8 cellular contexts compared by ENCODE assay signal in the genomic region with DNA sequence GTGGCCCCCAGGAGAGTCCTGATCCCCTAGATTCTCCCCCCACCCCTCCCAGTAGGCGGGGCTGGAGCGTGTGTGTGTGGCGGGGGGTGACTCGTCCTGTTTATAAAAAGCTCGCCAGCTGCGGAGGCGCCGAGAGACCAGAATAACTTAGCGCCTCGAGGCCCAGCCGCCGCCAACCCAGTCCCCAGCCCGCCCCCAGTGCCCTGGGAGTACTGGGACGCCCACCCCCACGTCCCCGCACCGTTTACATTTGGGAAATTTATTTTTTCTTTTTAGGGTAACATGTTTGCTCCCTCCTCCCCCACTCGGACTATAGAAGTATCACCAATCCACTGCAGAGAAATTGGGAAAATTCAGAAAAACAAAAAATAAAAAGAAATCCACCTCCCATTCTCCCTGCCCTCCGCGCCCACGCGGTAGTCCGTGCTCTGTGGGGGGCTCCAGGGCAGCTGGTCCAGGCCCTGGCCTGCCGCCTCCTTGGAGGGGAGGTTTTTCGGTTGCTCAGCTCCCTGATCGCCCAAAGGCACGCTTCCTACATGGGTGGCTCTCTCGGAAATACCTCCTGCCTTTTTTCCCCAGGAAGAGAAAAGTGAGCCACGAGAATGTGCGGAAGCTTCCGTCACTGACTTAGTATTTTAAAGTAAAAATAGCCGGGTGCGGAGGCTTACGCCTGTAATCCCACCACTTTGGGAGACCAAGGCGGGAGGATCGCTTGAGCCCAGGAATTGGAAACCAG. TPM values are rescaled to one million over a fixed set of nuclear protein-coding genes. Genes with fewer than 3 reads are reported as not detected.
A peak's percentile ranks its signal among the peaks of the same experiment; 100 is the strongest.
DNase-seq lines count a peak whose midpoint lies in the region; ATAC-seq and TF ChIP-seq lines count a peak whose summit lies in the region.

No MANE protein-coding gene starts in this region.

- no peak for ATAC-seq in HCT116
- peak; percentile 40 for ATAC-seq in Right ventricle myocardium inferior
- ATAC-seq in GM18867 (IDR thresholded peaks at IDR 0.05; ENCODE audit: unreplicated experiment): no peak

- H3K4me1 ChIP-seq in HCT116 (ENCODE audit: control insufficient read depth in 1 of 2, insufficient read depth in 2 of 2, low read length in 2 of 2): peaks cover 13 to 32% of the 10 kb centered on the region in 2 experiments
- peaks cover 4% of the 10 kb centered on the region; the same call in 1 of the 2 replicates for H3K4me1 ChIP-seq in SJCRH30
- peaks cover 25% of the 10 kb centered on the region for H3K4me1 ChIP-seq in adipocyte (ENCODE audit: control insufficient read depth, insufficient read depth, low read length)

- no peak for TF ChIP-seq POLR2A in HCT116 (IDR thresholded peaks at IDR 0.05; ENCODE audit: borderline replicate concordance, extremely low read depth, insufficient read depth, insufficient read length)

- CTCF ChIA-PET in HCT116 (lab: Charles Lee): interaction anchor here (0.6 to 5.9 kb wide), 7 partner anchors 9 to 123 kb away, joined by 3 to 106 read pairs (median 5); a partner anchor contains a TSS

- TF ChIP-seq CTCF in AG09319 (IDR thresholded peaks at IDR 0.05; ENCODE audit: low read depth, low read length): no peak
- no peak for TF ChIP-seq CTCF in HCT116 (IDR thresholded peaks at IDR 0.05 in 2 of 3, conservative IDR thresholded peaks at IDR 0.05 in 1 of 3; ENCODE audit: borderline replicate concordance in 1 of 3, insufficient read depth in 1 of 3, low read depth in 2 of 3, low read length in 2 of 3)

- H3K9ac ChIP-seq in HCT116 (ENCODE audit: low read length): peak overlapping the region; percentile 81
- peak overlapping the region; percentile 91 for H3K9ac ChIP-seq in adipocyte (ENCODE audit: low read length)

- H3K9me2 ChIP-seq in HCT116 (ENCODE audit: insufficient read depth): no peaks in the 10 kb centered on the region

- POLR2A ChIA-PET in HCT116 (lab: Charles Lee): interaction anchor here (1.1 to 2.8 kb wide), 6 partner anchors 13 to 75 kb away, joined by 3 to 23 read pairs (median 6); a partner anchor contains a TSS

- peak overlapping the region; percentile 56 for H2AFZ ChIP-seq in HCT116 (ENCODE audit: low read depth, low read length, poor library complexity, severe bottlenecking)

- H3K36me3 ChIP-seq in HCT116 (ENCODE audit: control insufficient read depth in 1 of 2, insufficient read depth in 2 of 2, low read length in 2 of 2) (peaks cover 3 to 7% of the 10 kb centered on the region in 2 experiments; a peak in 3 of 4 replicates), SJCRH30 (no peaks in the 10 kb centered on the region), adipocyte (ENCODE audit: control insufficient read depth, insufficient read depth, low read length, severe bottlenecking) (no peaks in the 10 kb centered on the region)

- peak; percentile 55 for DNase-seq in AG09319 (ENCODE audit: extremely low read depth, low read depth)
- no peak for DNase-seq in HCT116 (ENCODE audit: low read depth, low spot score)
- DNase-seq in SJCRH30: peak; percentile 92 to 93
- peak; percentile 90 for DNase-seq in adipocyte (ENCODE audit: low read depth)
- peak; percentile 91 for DNase-seq in Right ventricle myocardium inferior (ENCODE audit: missing footprints)
- DNase-seq in non-pigmented ciliary epithelial cell (ENCODE audit: low read depth): peak; percentile 34
- no peak for DNase-seq in OCI-M2 (lab: John Stamatoyannopoulos, UW; ENCODE audit: unreplicated experiment)

- H3K27me3 ChIP-seq in HCT116 (ENCODE audit: insufficient read depth, low read length) (no peaks in the 10 kb centered on the region), SJCRH30 (0 out of 2 replicates have a peak, but pooled peaks cover 3% of the 10 kb centered on the region), adipocyte (replicated peaks; ENCODE audit: control insufficient read depth, insufficient read depth, low read length) (no peaks in the 10 kb centered on the region)

- peak overlapping the region; percentile 88 for H3K4me2 ChIP-seq in HCT116 (ENCODE audit: low read length)

- TF ChIP-seq RAD21 in HCT116 (IDR thresholded peaks at IDR 0.05; ENCODE audit: low read depth): no peak

- intact Hi-C loops in HCT116 (cut with micrococcal nuclease) (loop anchor here (10.0 kb wide), 1 partner anchor 119 kb away; a partner anchor contains a TSS), Right ventricle myocardium inferior (cut with DNase I) (loop anchor here (2.0 kb wide), 4 partner anchors 19 to 117 kb away; a partner anchor contains a TSS)

- H3K27ac ChIP-seq in HCT116 (ENCODE audit: low read depth, low read length): peak overlapping the region; percentile 90
- peak overlapping the region; percentile 82 for H3K27ac ChIP-seq in SJCRH30

- H4K20me1 ChIP-seq in HCT116 (ENCODE audit: insufficient read depth): no peaks in the 10 kb centered on the region

- RAD21 ChIA-PET in HCT116 (lab: Charles Lee; ENCODE audit: low non-redundant PET in 1 of 2, low total read pairs in 2 of 2, uncharacterized antibody in 2 of 2, unreplicated experiment in 2 of 2): interaction anchor here in 1 of 2 experiments (1.0 kb wide), 1 partner anchor 19 kb away, joined by 3 read pairs; no protein-coding TSS in a partner anchor

- peak overlapping the region; percentile 69 to 92 for H3K4me3 ChIP-seq in HCT116 (replicated peaks in 1 of 2; ENCODE audit: low read depth in 1 of 2, low read length in 2 of 2)
- H3K4me3 ChIP-seq in SJCRH30: peak overlapping the region; percentile 57
- peak overlapping the region; percentile 83 for H3K4me3 ChIP-seq in adipocyte (ENCODE audit: low read length)

- H3K79me2 ChIP-seq in HCT116 (ENCODE audit: insufficient read depth, low read length): peaks cover 16% of the 10 kb centered on the region; the same call in 1 of the 2 replicates

- H3K9me3 ChIP-seq in HCT116 (ENCODE audit: control insufficient read depth in 1 of 2, insufficient read depth in 1 of 2, low read depth in 1 of 2, low read length in 2 of 2) (no peaks in the 10 kb centered on the region), SJCRH30 (replicated peaks) (no peaks in the 10 kb centered on the region), adipocyte (ENCODE audit: control insufficient read depth, low read length) (no peaks in the 10 kb centered on the region)

- no TSS peak for BruUV-seq in HCT116 (replicated peaks; lab: Mats Ljungman, UMichigan)

TF ChIP-seq in HCT116, 20 proteins besides CTCF, POLR2A, EP300 and RAD21 (continues in another document):
- TF ChIP-seq TCF7L2 (IDR thresholded peaks at IDR 0.05; ENCODE audit: borderline replicate concordance, extremely low read depth, insufficient read depth, insufficient read length): no peak
- TF ChIP-seq, protein P1, sequence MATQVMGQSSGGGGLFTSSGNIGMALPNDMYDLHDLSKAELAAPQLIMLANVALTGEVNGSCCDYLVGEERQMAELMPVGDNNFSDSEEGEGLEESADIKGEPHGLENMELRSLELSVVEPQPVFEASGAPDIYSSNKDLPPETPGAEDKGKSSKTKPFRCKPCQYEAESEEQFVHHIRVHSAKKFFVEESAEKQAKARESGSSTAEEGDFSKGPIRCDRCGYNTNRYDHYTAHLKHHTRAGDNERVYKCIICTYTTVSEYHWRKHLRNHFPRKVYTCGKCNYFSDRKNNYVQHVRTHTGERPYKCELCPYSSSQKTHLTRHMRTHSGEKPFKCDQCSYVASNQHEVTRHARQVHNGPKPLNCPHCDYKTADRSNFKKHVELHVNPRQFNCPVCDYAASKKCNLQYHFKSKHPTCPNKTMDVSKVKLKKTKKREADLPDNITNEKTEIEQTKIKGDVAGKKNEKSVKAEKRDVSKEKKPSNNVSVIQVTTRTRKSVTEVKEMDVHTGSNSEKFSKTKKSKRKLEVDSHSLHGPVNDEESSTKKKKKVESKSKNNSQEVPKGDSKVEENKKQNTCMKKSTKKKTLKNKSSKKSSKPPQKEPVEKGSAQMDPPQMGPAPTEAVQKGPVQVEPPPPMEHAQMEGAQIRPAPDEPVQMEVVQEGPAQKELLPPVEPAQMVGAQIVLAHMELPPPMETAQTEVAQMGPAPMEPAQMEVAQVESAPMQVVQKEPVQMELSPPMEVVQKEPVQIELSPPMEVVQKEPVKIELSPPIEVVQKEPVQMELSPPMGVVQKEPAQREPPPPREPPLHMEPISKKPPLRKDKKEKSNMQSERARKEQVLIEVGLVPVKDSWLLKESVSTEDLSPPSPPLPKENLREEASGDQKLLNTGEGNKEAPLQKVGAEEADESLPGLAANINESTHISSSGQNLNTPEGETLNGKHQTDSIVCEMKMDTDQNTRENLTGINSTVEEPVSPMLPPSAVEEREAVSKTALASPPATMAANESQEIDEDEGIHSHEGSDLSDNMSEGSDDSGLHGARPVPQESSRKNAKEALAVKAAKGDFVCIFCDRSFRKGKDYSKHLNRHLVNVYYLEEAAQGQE (IDR thresholded peaks at IDR 0.05; ENCODE audit: low read depth): no peak
- TF ChIP-seq, protein P2, sequence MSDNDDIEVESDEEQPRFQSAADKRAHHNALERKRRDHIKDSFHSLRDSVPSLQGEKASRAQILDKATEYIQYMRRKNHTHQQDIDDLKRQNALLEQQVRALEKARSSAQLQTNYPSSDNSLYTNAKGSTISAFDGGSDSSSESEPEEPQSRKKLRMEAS (IDR thresholded peaks at IDR 0.05): no peak
- TF ChIP-seq ELF1 (IDR thresholded peaks at IDR 0.05; ENCODE audit: borderline replicate concordance, low read depth): no peak
- no peak for TF ChIP-seq SIN3A (IDR thresholded peaks at IDR 0.05; ENCODE audit: low read depth)
- TF ChIP-seq CBX3 (IDR thresholded peaks at IDR 0.05; ENCODE audit: low read depth): no peak
- TF ChIP-seq YY1 (IDR thresholded peaks at IDR 0.05; ENCODE audit: extremely low read depth, insufficient replicate concordance, low read depth, low read length): peak; percentile 25
- TF ChIP-seq, protein P3, sequence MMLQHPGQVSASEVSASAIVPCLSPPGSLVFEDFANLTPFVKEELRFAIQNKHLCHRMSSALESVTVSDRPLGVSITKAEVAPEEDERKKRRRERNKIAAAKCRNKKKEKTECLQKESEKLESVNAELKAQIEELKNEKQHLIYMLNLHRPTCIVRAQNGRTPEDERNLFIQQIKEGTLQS (IDR thresholded peaks at IDR 0.05): no peak

RNA-seq across cellular contexts. Expression of a gene that starts 1.5 kb away (rescaled TPM):
- total RNA-seq in HCT116 (2021; ENCODE audit: unreplicated experiment) (10.6 TPM), Right ventricle myocardium inferior (25.4 TPM)
- polyA plus RNA-seq in HCT116 (2012): 18.2 and 22.6 TPM in 2 replicates
- total RNA-seq in SJCRH30 (2014; rRNA removed; shearing (Covaris generic)): 2.3 and 2.7 TPM in 2 replicates

RNA-seq across cellular contexts. Expression of a gene that starts 12.3 kb away (rescaled TPM):
- total RNA-seq in HCT116 (2021; ENCODE audit: unreplicated experiment) (18.7 TPM), Right ventricle myocardium inferior (12.0 TPM)
- polyA plus RNA-seq in HCT116 (2012): 19.2 and 19.3 TPM in 2 replicates
- total RNA-seq in SJCRH30 (2014; rRNA removed; shearing (Covaris generic)): 31.3 and 31.7 TPM in 2 replicates

RNA-seq across cellular contexts. Expression of a gene that starts 20.9 kb away (rescaled TPM):
- total RNA-seq in HCT116 (2021; ENCODE audit: unreplicated experiment): 1.5 TPM
- polyA plus RNA-seq in HCT116 (2012): 0.46 and 0.52 TPM in 2 replicates
- 0.81 and 1.3 TPM in 2 replicates for total RNA-seq in SJCRH30 (2014; rRNA removed; shearing (Covaris generic))
- 1.1 TPM for total RNA-seq in Right ventricle myocardium inferior

RNA-seq across cellular contexts. Expression of a gene that starts 31.7 kb away (rescaled TPM):
- 64.6 TPM for total RNA-seq in HCT116 (2021; ENCODE audit: unreplicated experiment)
- 62.9 and 82.1 TPM in 2 replicates for polyA plus RNA-seq in HCT116 (2012)
- total RNA-seq in SJCRH30 (2014; rRNA removed; shearing (Covaris generic)): 0.67 and 1.2 TPM in 2 replicates
- total RNA-seq in Right ventricle myocardium inferior: 32.5 TPM

RNA-seq across cellular contexts. Expression of a gene that starts 52.4 kb away (rescaled TPM):
- total RNA-seq in HCT116 (2021; ENCODE audit: unreplicated experiment) (53.4 TPM), Right ventricle myocardium inferior (21.7 TPM)
- polyA plus RNA-seq in HCT116 (2012): 21.2 and 32.2 TPM in 2 replicates
- 35.0 and 39.0 TPM in 2 replicates for total RNA-seq in SJCRH30 (2014; rRNA removed; shearing (Covaris generic))

Comparison
In these comparisons a context has a peak if more than half of its experiments do, and no peak if none do; other contexts are left out.
1. DNase-seq: peak in AG09319 (single experiment), SJCRH30 (2 of 2), adipocyte (single experiment), Right ventricle myocardium inferior (single experiment) and non-pigmented ciliary epithelial cell (single experiment); none in HCT116 (single experiment) and OCI-M2 (single experiment).
2. Peak in every context shown above with its lines, with median percentiles within 50 percentile points of each other: H3K4me3 ChIP-seq.